1 cellular context compared by ENCODE assay signal in the genomic region with DNA sequence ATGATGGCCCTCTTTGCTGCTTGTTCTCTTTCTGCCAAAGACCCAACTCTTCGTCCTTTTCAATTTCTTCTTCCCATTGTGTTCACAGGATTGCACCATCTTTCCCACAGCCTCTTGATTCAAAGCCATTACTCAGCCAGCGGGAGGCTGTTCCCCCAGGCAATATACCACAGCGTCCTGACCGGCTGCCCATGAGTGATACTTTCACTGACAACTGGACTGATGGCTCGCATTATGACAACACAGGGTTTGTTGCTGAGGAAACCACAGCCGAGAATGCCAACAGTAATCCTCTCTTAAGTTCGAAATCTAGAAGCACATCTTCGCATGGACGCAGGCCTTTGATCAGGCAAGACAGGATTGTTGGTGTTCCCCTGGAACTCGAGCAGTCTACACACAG.
TF ChIP-seq lines count a peak whose summit lies in the region.

No MANE protein-coding gene starts in this region.

TF ChIP-seq in WTC11, 78 proteins besides CTCF, POLR2A, EP300 and RAD21 (continued from another document):
- no peak for TF ChIP-seq E2F5 (CRISPR knock-in tag; IDR thresholded peaks at IDR 0.05)
- no peak for TF ChIP-seq ZNF423 (CRISPR knock-in tag; IDR thresholded peaks at IDR 0.05)
